Comparison of ENCODE assay signal across 23 cellular contexts in the genomic region with DNA sequence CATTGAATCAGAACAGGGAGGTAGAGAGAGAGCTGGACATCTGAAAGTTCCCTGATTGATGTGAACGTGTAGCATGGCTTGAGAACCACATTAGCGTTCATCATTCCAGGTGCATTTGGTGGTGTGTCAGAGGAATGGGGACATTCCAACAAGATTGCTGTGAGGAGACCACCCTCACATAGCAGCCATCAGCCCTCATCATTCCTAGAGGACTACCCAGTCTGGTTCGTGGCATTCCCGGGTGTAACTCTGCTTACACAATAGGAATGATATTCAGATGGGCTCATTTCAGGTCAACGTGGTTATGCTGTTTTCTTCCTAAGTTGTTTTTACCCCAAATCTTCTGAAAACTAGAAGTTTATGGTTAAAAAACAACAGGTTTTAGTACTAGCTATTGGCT.
DNase-seq lines count a peak whose midpoint lies in the region; ATAC-seq and TF ChIP-seq lines count a peak whose summit lies in the region.
"Had no signal": no experiment of that assay in that cellular context is flagged by ENCODE, and none has a peak within 500 bp of the region (broad histone marks: within the 10 kb centered on the region; RNA-seq: fewer than 3 reads in every experiment).

No MANE protein-coding gene starts in this region.

- DNase-seq in EH (ENCODE audit: low read depth) (peak; percentile 59), SJSA1 (ENCODE audit: low read depth in 1 of 2, low spot score in 2 of 2) (peak; percentile 83 to 87), fibroblast of peridontal ligament (ENCODE audit: extremely low read depth) (peak; percentile 5), ovary (no peak)
- no peak for DNase-seq in activated naive CD4-positive, alpha-beta T cell treated with Interleukin-2 at 50 U/mL for 16 hours
- DNase-seq: activated CD4-positive, alpha-beta memory T cell treated with anti-CD3 and anti-CD28 coated beads for 36 hours; activated CD8-positive, alpha-beta memory T cell treated with anti-CD3 and anti-CD28 coated beads, Interleukin-2, amount 50 U/mL, for 4 hours; aorta; central memory CD4-positive, alpha-beta T cell; dermis blood vessel endothelial cell; left cardiac atrium; NCI-H1436; psoas muscle; RPMI8226; T-helper 17 cell had no signal

- H3K4me3 ChIP-seq in SJSA1 = no peak overlapping the region
- H3K4me3 ChIP-seq in parathyroid adenoma (ENCODE audit: low read depth, low read length) = no peak overlapping the region
- no peak overlapping the region for H3K4me3 ChIP-seq in ovary
- H3K4me3 ChIP-seq: HAP-1, neural progenitor cell, psoas muscle, suprapubic skin had no signal

- peaks cover 51% of the 10 kb centered on the region for H3K4me1 ChIP-seq in SJSA1 (replicated peaks)
- H3K4me1 ChIP-seq in parathyroid adenoma = peaks cover 26% of the 10 kb centered on the region
- H3K4me1 ChIP-seq in ovary (ENCODE audit: insufficient read depth) = peaks cover 3% of the 10 kb centered on the region
- H3K4me1 ChIP-seq: psoas muscle had no signal

- H3K36me3 ChIP-seq in SJSA1 = no peaks in the 10 kb centered on the region
- H3K36me3 ChIP-seq in parathyroid adenoma (ENCODE audit: control insufficient read depth, insufficient read depth, low read length) = no peaks in the 10 kb centered on the region
- no peaks in the 10 kb centered on the region for H3K36me3 ChIP-seq in ovary
- H3K36me3 ChIP-seq: HAP-1, neural progenitor cell, suprapubic skin had no signal

- H3K27ac ChIP-seq in SJSA1 = peak overlapping the region; percentile 90
- no peak overlapping the region for H3K27ac ChIP-seq in parathyroid adenoma
- no peak overlapping the region for H3K27ac ChIP-seq in ovary
- H3K27ac ChIP-seq: neural progenitor cell, psoas muscle, SK-N-MC, suprapubic skin had no signal

- peak overlapping the region; percentile 20 for H2AFZ ChIP-seq in parathyroid adenoma
- H2AFZ ChIP-seq: neural progenitor cell had no signal

- no peak for TF ChIP-seq POLR2A in ovary (IDR thresholded peaks at IDR 0.05)

- H3K27me3 ChIP-seq in SJSA1 (replicated peaks) (no peaks in the 10 kb centered on the region), parathyroid adenoma (ENCODE audit: control insufficient read depth, insufficient read depth, low read length) (no peaks in the 10 kb centered on the region), ovary (no peaks in the 10 kb centered on the region)
- H3K27me3 ChIP-seq: neural progenitor cell, suprapubic skin had no signal

- TF ChIP-seq CTCF in parathyroid adenoma (IDR thresholded peaks at IDR 0.05) (no peak), ovary (IDR thresholded peaks at IDR 0.05) (no peak)

- WGBS in ovary, 3 donors = 84 to 86% (median 86%) methylated on average over 5 of the region's 5 CpGs

- ATAC-seq in HG03521 (IDR thresholded peaks at IDR 0.05; ENCODE audit: unreplicated experiment) (no peak), GM21360 (IDR thresholded peaks at IDR 0.05; ENCODE audit: unreplicated experiment) (no peak)
- ATAC-seq: activated CD4-positive, CD25-positive, alpha-beta regulatory T cell treated with anti-CD3 and anti-CD28 coated beads, Interleukin-2, amount 50 U/mL, for 24 hours; T-helper 17 cell had no signal

- intact Hi-C loops in ovary (cut with DNase I) = loop anchor here in 3 of 4 donors (5.0 to 10.0 kb wide), 4 partner anchors 227 to 235 kb away; no protein-coding TSS in a partner anchor

- no peak overlapping the region for H3K9ac ChIP-seq in parathyroid adenoma
- H3K9ac ChIP-seq: neural progenitor cell had no signal

- TF ChIP-seq EP300 in ovary (IDR thresholded peaks at IDR 0.05) = no peak

- no peak overlapping the region for H3K4me2 ChIP-seq in parathyroid adenoma (ENCODE audit: low read length)
- H3K4me2 ChIP-seq: neural progenitor cell had no signal

- H3K79me2 ChIP-seq in parathyroid adenoma = no peaks in the 10 kb centered on the region

- H3K9me3 ChIP-seq in SJSA1 (replicated peaks) = no peaks in the 10 kb centered on the region
- H3K9me3 ChIP-seq in parathyroid adenoma (ENCODE audit: control insufficient read depth, low read length) = no peaks in the 10 kb centered on the region
- H3K9me3 ChIP-seq in ovary = no peaks in the 10 kb centered on the region
- H3K9me3 ChIP-seq: HAP-1, psoas muscle, suprapubic skin had no signal

Comparison
In these comparisons a context has a peak if more than half of its experiments do, and no peak if none do; other contexts are left out.
1. DNase-seq: peak in EH (single experiment), SJSA1 (2 of 2) and fibroblast of peridontal ligament (single experiment); none in activated naive CD4-positive, alpha-beta T cell treated with Interleukin-2 at 50 U/mL for 16 hours (single experiment) and ovary (0 of 5).